7 cellular contexts compared by ENCODE assay signal in genomic region chr2:236483102-236483501, GRCh38.
"Had no signal": no experiment of that assay in that cellular context is flagged by ENCODE, and none has a peak within 500 bp of the region (broad histone marks: within the 10 kb centered on the region; RNA-seq: fewer than 3 reads in every experiment).

No MANE protein-coding gene starts in this region.

- H3K4me3 ChIP-seq: GM12878 had no signal

- ATAC-seq: GM12878 had no signal

- FAIRE-seq: G401.6, GM12878, GM12891, GM18507, GM19239 had no signal

- DNase-seq: GDM1, GF-D8 had no signal
